ENCODE assay signal across 2 cellular contexts in genomic region chr7:1893025-1893424, GRCh38.
A peak's percentile ranks its signal among the peaks of the same experiment; 100 is the strongest.
TF ChIP-seq lines count a peak whose summit lies in the region.

No MANE protein-coding gene starts in this region.

TF ChIP-seq in H1, 55 proteins besides CTCF, POLR2A, EP300 and RAD21:
- TF ChIP-seq EZH2 (IDR thresholded peaks at IDR 0.05; ENCODE audit: low read depth, low read length, severe bottlenecking) (no peak), CHD7 (IDR thresholded peaks at IDR 0.05; ENCODE audit: insufficient replicate concordance, low read length) (no peak), JUND (IDR thresholded peaks at IDR 0.05; ENCODE audit: low read length) (no peak), ATF3 (IDR thresholded peaks at IDR 0.05; ENCODE audit: insufficient read depth, low read depth, low read length) (no peak), ZNF274 (IDR thresholded peaks at IDR 0.05; ENCODE audit: borderline replicate concordance, extremely low read depth, low read length) (no peak), KDM5A (IDR thresholded peaks at IDR 0.05; ENCODE audit: low read length) (no peak), SAP30 (IDR thresholded peaks at IDR 0.05; ENCODE audit: insufficient read depth, insufficient replicate concordance, low read length) (no peak), CTBP2 (IDR thresholded peaks at IDR 0.05; ENCODE audit: borderline replicate concordance, insufficient read depth, insufficient read length, low read length) (no peak), TAF7 (optimal IDR thresholded peaks at IDR 0.05; ENCODE audit: borderline replicate concordance, low read depth, low read length) (no peak), GTF2F1 (IDR thresholded peaks at IDR 0.05; ENCODE audit: borderline replicate concordance, low read depth, low read length) (no peak), JUN (IDR thresholded peaks at IDR 0.05; ENCODE audit: low read depth, low read length) (no peak), EGR1 (IDR thresholded peaks at IDR 0.05; ENCODE audit: borderline replicate concordance, low read depth, low read length) (no peak), TBP (IDR thresholded peaks at IDR 0.05; ENCODE audit: low read depth, low read length) (no peak), E2F6 (IDR thresholded peaks at IDR 0.05) (no peak)
TF ChIP-seq in H1: peak in this region for 0.

TF ChIP-seq in neural cell, 6 proteins besides CTCF, POLR2A, EP300 and RAD21:
- TF ChIP-seq REST (IDR thresholded peaks at IDR 0.05; ENCODE audit: borderline replicate concordance), result peak; percentile 47
- no peak for TF ChIP-seq TAF1 (IDR thresholded peaks at IDR 0.05; ENCODE audit: low read depth)
- TF ChIP-seq SMC3 (conservative IDR thresholded peaks at IDR 0.05; ENCODE audit: poor library complexity), result no peak
